ENCODE assay signal across 13 cellular contexts in genomic region chr12:77769-78383, GRCh38. TPM values are rescaled to one million over a fixed set of nuclear protein-coding genes. Genes with fewer than 3 reads are reported as not detected.
A peak's percentile ranks its signal among the peaks of the same experiment; 100 is the strongest.
DNase-seq lines count a peak whose midpoint lies in the region; ATAC-seq, FAIRE-seq and TF ChIP-seq lines count a peak whose summit lies in the region.
"Not testable (repeated sequence)": the region's sequence is repeated elsewhere in the genome, so short reads cannot be mapped to it uniquely, and the experiment has no call there.
"Had no signal": no experiment of that assay in that cellular context is flagged by ENCODE, and none has a peak within 500 bp of the region (broad histone marks: within the 10 kb centered on the region; RNA-seq: fewer than 3 reads in every experiment).

No MANE protein-coding gene starts in this region.

- not testable (repeated sequence) for TF ChIP-seq EP300 in Ishikawa (IDR thresholded peaks at IDR 0.05; ENCODE audit: borderline replicate concordance); K562 (IDR thresholded peaks at IDR 0.05; ENCODE audit: low read length)

- DNase-seq in Caco-2; left ventricle myocardium superior; lower lobe of right lung; stimulated activated naive CD8-positive, alpha-beta T cell treated with anti-CD3 and anti-CD28 coated beads, Interleukin-15, amount 100 ng/mL, for 72 hours: not testable (repeated sequence)
- peak; percentile 7 for DNase-seq in activated CD4-positive, alpha-beta T cell treated with anti-CD3 and anti-CD28 coated beads for 36 hours
- DNase-seq in K562 (ENCODE audit: extremely low read depth in 1 of 4, low spot score in 3 of 4) (peak in 3 of 4 experiments; percentile 47 to 63 (median 54)), posterior vena cava (ENCODE audit: low spot score) (peak; percentile 65)

- 0 out of 3 replicates have a peak overlapping the region, but pooled peaks have one; percentile 41 for H3K27ac ChIP-seq in K562 (ENCODE audit: extremely low read depth, low read depth, low read length)
- not testable (repeated sequence) for H3K27ac ChIP-seq in lower lobe of right lung

- not testable (repeated sequence) for TF ChIP-seq RAD21 in Ishikawa (IDR thresholded peaks at IDR 0.05; ENCODE audit: low read depth); K562 (CRISPR knock-in tag; conservative IDR thresholded peaks at IDR 0.05 in 1 of 2, IDR thresholded peaks at IDR 0.05 in 1 of 2)

- H3K4me2 ChIP-seq in K562 (ENCODE audit: insufficient read depth, low read length) = peak overlapping the region; percentile 25

- intact Hi-C loops in Caco-2 (cut with micrococcal nuclease; ENCODE audit: unreplicated experiment); activated CD4-positive, alpha-beta T cell treated with anti-CD3 and anti-CD28 coated beads for 36 hours (cut with DNase I, micrococcal nuclease); K562 (cut with micrococcal nuclease); left ventricle myocardium superior (cut with micrococcal nuclease); lower lobe of right lung (cut with DNase I); posterior vena cava (cut with DNase I): not testable (repeated sequence)

- H3K4me1 ChIP-seq in Caco-2, lower lobe of right lung: not testable (repeated sequence)
- peaks cover 0 to 14% of the 10 kb centered on the region in 2 experiments; a peak in 3 of 5 replicates for H3K4me1 ChIP-seq in K562 (replicated peaks in 1 of 2; ENCODE audit: control insufficient read depth in 2 of 2, insufficient read depth in 2 of 2, low read length in 2 of 2)

- H3K27me3 ChIP-seq in Caco-2 (replicated peaks; ENCODE audit: control insufficient read depth, insufficient read depth, low read length); K562 (ENCODE audit: control insufficient read depth in 2 of 2, insufficient read depth in 2 of 2, low read length in 2 of 2): not testable (repeated sequence)
- H3K27me3 ChIP-seq in lower lobe of right lung (ENCODE audit: low read depth) = peaks cover 32% of the 10 kb centered on the region

- not testable (repeated sequence) for TF ChIP-seq POLR2A in K562 (conservative IDR thresholded peaks at IDR 0.05)

- H3K9me3 Mint-ChIP-seq in Caco-2 (ENCODE audit: unreplicated experiment); activated CD4-positive, alpha-beta T cell treated with anti-CD3 and anti-CD28 coated beads for 36 hours (ENCODE audit: low read depth); stimulated activated naive CD8-positive, alpha-beta T cell treated with anti-CD3 and anti-CD28 coated beads, Interleukin-15, amount 100 ng/mL, for 72 hours: not testable (repeated sequence)

- not testable (repeated sequence) for H2AFZ ChIP-seq in K562 (ENCODE audit: low read depth, low read length)

- H3K9me1 ChIP-seq in K562 (ENCODE audit: control insufficient read depth, insufficient read depth, low read length) = not testable (repeated sequence)

- peak overlapping the region in 1 of 2 experiments; percentile 58; a peak in 2 of 4 replicates for H3K9ac ChIP-seq in K562 (ENCODE audit: insufficient read depth in 1 of 2, low read depth in 2 of 2, low read length in 2 of 2)

- CTCF ChIA-PET in Caco-2 (lab: Charles Lee); activated CD4-positive, alpha-beta T cell treated with anti-CD3 and anti-CD28 coated beads for 36 hours (lab: Charles Lee); K562 (lab: Yijun Ruan, JAX; ENCODE audit: low intra/inter-chr PET ratio): not testable (repeated sequence)

- not testable (repeated sequence) for BruUV-seq in Caco-2 (replicated peaks; lab: Mats Ljungman, UMichigan); K562 (replicated peaks; lab: Mats Ljungman, UMichigan)

- not testable (repeated sequence) for H3K27ac Mint-ChIP-seq in Caco-2 (ENCODE audit: unreplicated experiment); activated CD4-positive, alpha-beta T cell treated with anti-CD3 and anti-CD28 coated beads for 36 hours; stimulated activated naive CD8-positive, alpha-beta T cell treated with anti-CD3 and anti-CD28 coated beads, Interleukin-15, amount 100 ng/mL, for 72 hours

- peaks cover 21% of the 10 kb centered on the region for H3K27me3 Mint-ChIP-seq in Caco-2 (ENCODE audit: insufficient read depth, unreplicated experiment)
- H3K27me3 Mint-ChIP-seq in activated CD4-positive, alpha-beta T cell treated with anti-CD3 and anti-CD28 coated beads for 36 hours = peaks cover 28% of the 10 kb centered on the region
- H3K27me3 Mint-ChIP-seq in stimulated activated naive CD8-positive, alpha-beta T cell treated with anti-CD3 and anti-CD28 coated beads, Interleukin-15, amount 100 ng/mL, for 72 hours = peaks cover 62% of the 10 kb centered on the region

- in situ Hi-C loops in K562 (cut with MboI) = not testable (repeated sequence)

- POLR2A ChIA-PET in Caco-2 (lab: Charles Lee); activated CD4-positive, alpha-beta T cell treated with anti-CD3 and anti-CD28 coated beads for 36 hours (lab: Charles Lee); K562 (lab: Yijun Ruan, JAX): not testable (repeated sequence)

- not testable (repeated sequence) for H3K36me3 ChIP-seq in Caco-2 (ENCODE audit: control insufficient read depth, insufficient read depth, low read length); K562 (ENCODE audit: control insufficient read depth, insufficient read depth, low read length); lower lobe of right lung

- not testable (repeated sequence) for ATAC-seq in activated CD4-positive, alpha-beta T cell treated with anti-CD3 and anti-CD28 coated beads for 36 hours
- ATAC-seq in K562 (peak; percentile 86), left ventricle myocardium superior (peak; percentile 13), lower lobe of right lung (peak; percentile 23 to 67)
- ATAC-seq in stimulated activated naive CD8-positive, alpha-beta T cell treated with anti-CD3 and anti-CD28 coated beads, Interleukin-15, amount 100 ng/mL, for 72 hours = peak; percentile 33

- H3K4me3 ChIP-seq in Caco-2 (ENCODE audit: low read depth, low read length) (peak overlapping the region; percentile 19), K562 (peak overlapping the region; percentile 19)
- H3K4me3 ChIP-seq in lower lobe of right lung = not testable (repeated sequence)

- FAIRE-seq in K562 (lab: Jason Lieb, UNC) = not testable (repeated sequence)

- not testable (repeated sequence) for H3K4me3 Mint-ChIP-seq in Caco-2 (ENCODE audit: unreplicated experiment); activated CD4-positive, alpha-beta T cell treated with anti-CD3 and anti-CD28 coated beads for 36 hours; stimulated activated naive CD8-positive, alpha-beta T cell treated with anti-CD3 and anti-CD28 coated beads, Interleukin-15, amount 100 ng/mL, for 72 hours

- H4K20me1 ChIP-seq in K562 (replicated peaks; ENCODE audit: control insufficient read depth, insufficient read depth, low read length) = not testable (repeated sequence)

- not testable (repeated sequence) for H3K4me1 Mint-ChIP-seq in Caco-2 (ENCODE audit: low read depth, unreplicated experiment); activated CD4-positive, alpha-beta T cell treated with anti-CD3 and anti-CD28 coated beads for 36 hours; stimulated activated naive CD8-positive, alpha-beta T cell treated with anti-CD3 and anti-CD28 coated beads, Interleukin-15, amount 100 ng/mL, for 72 hours

- not testable (repeated sequence) for H3K9me3 ChIP-seq in Caco-2; K562 (replicated peaks; ENCODE audit: control insufficient read depth, insufficient read depth, low read depth, low read length); lower lobe of right lung

- WGBS in K562 (ENCODE audit: insufficient coverage, low coverage, missing lambda C conversion rate) = 3% methylated on average over 22 of the region's 82 CpGs

- TF ChIP-seq CTCF in Caco-2 (IDR thresholded peaks at IDR 0.05; ENCODE audit: insufficient read depth in 1 of 2, low read depth in 1 of 2, low read length in 1 of 2, severe bottlenecking in 1 of 2, unreplicated experiment in 1 of 2); K562 (IDR thresholded peaks at IDR 0.05 in 2 of 3, conservative IDR thresholded peaks at IDR 0.05 in 1 of 3; ENCODE audit: insufficient read depth in 2 of 3, low read depth in 1 of 3, low read length in 3 of 3); lower lobe of right lung (IDR thresholded peaks at IDR 0.05): not testable (repeated sequence)

- H3K36me3 Mint-ChIP-seq in Caco-2 (ENCODE audit: insufficient read depth, unreplicated experiment); activated CD4-positive, alpha-beta T cell treated with anti-CD3 and anti-CD28 coated beads for 36 hours (ENCODE audit: low read depth): not testable (repeated sequence)

- H3K79me2 ChIP-seq in K562 (ENCODE audit: control insufficient read depth, insufficient read depth, low read length) = not testable (repeated sequence)

RNA-seq across cellular contexts. Expression of gene IQSEC3, which starts 11.3 kb away (rescaled TPM):
- total RNA-seq in Caco-2 (2022) (0.19 and 0.59 TPM in 2 replicates), K562 (2014; rRNA removed) (0.04 and 0.14 TPM in 2 replicates), K562 (2014; rRNA removed; fragmentation: Illumina TruSeq; extraction: Trizol) (not detected in 2 replicates), K562 (2015; rRNA removed; fragmentation: Illumina TruSeq; extraction: Trizol) (under 0.01 and 0.04 TPM in 2 replicates), K562 (2021) (0.07 and 0.11 TPM in 2 replicates), left ventricle myocardium superior (1.3 TPM), lower lobe of right lung (10.7 TPM), posterior vena cava (1 to 10 TPM; 3.2 to 3.6 TPM)
- total RNA-seq in activated CD4-positive, alpha-beta T cell treated with anti-CD3 and anti-CD28 coated beads for 36 hours = not detected
- total RNA-seq in K562 (2011; cell fraction: chromatin; rRNA removed; ENCODE audit: low replicate concordance) = 0.25 and 0.62 TPM in 2 replicates
- 0.39 and 0.50 TPM in 2 replicates for total RNA-seq in K562 (2011; cell fraction: nucleolus; rRNA removed)
- total RNA-seq in K562 (2011; cell fraction: nucleoplasm; rRNA removed) = 0.23 and 0.37 TPM in 2 replicates
- polyA plus RNA-seq in K562 (2011; rRNA removed) (0.11 and 0.25 TPM in 2 replicates), K562 (2014; fragmentation: Illumina TruSeq; extraction: Trizol) (0.04 TPM in 1 of 2 replicates, not detected in the other), K562 (2014; fragmentation: Nextera tagmentation; extraction: Ambion mirVana) (not detected), K562 (2014; rRNA removed) (0.04 and 0.15 TPM in 2 replicates)
- 0.04 and 0.24 TPM in 2 replicates for polyA plus RNA-seq in K562 (2011; cell fraction: cytosol; rRNA removed)
- 0.63 and 1.0 TPM in 2 replicates for polyA plus RNA-seq in K562 (2011; cell fraction: nucleus; rRNA removed)
- 0.09 and 0.14 TPM in 2 replicates for polyA plus RNA-seq in K562 (2012)
- 0.07 TPM in 1 of 2 replicates, not detected in the other for polyA minus RNA-seq in K562 (2011; rRNA and poly(A)+ RNA removed)
- 0.38 TPM in 1 of 2 replicates, not detected in the other for polyA minus RNA-seq in K562 (2011; cell fraction: cytosol; rRNA and poly(A)+ RNA removed)
- polyA minus RNA-seq in K562 (2011; cell fraction: nucleus; rRNA and poly(A)+ RNA removed) = 0.40 and 0.56 TPM in 2 replicates
- total RNA-seq: A673, G401, LHCN-M2, RPMI7951, SJSA1 had no signal
